In genomic region chr20:34260208-34260942, GRCh38 we compare ENCODE assay signal across 21 cellular contexts. TPM values are rescaled to one million over a fixed set of nuclear protein-coding genes. Genes with fewer than 3 reads are reported as not detected.
DNase-seq lines count a peak whose midpoint lies in the region; TF ChIP-seq lines count a peak whose summit lies in the region.
"Had no signal": no experiment of that assay in that cellular context is flagged by ENCODE, and none has a peak within 500 bp of the region (broad histone marks: within the 10 kb centered on the region; RNA-seq: fewer than 3 reads in every experiment).

No MANE protein-coding gene starts in this region.

- no peaks in the 10 kb centered on the region for H3K9me3 ChIP-seq in SK-N-MC (ENCODE audit: low read depth, low read length)
- H3K9me3 ChIP-seq: BLaER1 treated with 17β-estradiol and CSF1 and Interleukin-3, amounts not matched to agents 10 nM and 100 nM had no signal

- H3K36me3 Mint-ChIP-seq in progenitor cell of endocrine pancreas (ENCODE audit: insufficient read depth), result no peaks in the 10 kb centered on the region
- H3K36me3 Mint-ChIP-seq: CD8-positive, alpha-beta T cell had no signal

- 0 out of 2 replicates have a peak, but pooled peaks cover 4% of the 10 kb centered on the region for H3K36me3 ChIP-seq in SK-N-MC (ENCODE audit: insufficient read depth, low read length)

- H3K4me3 ChIP-seq in SK-N-MC, result no peak overlapping the region
- no peak overlapping the region for H3K4me3 ChIP-seq in epithelial cell of esophagus (ENCODE audit: low read length)
- H3K4me3 ChIP-seq: BLaER1 treated with 17β-estradiol and CSF1 and Interleukin-3, amounts not matched to agents 10 nM and 100 nM had no signal

- DNase-seq in AG09319 (ENCODE audit: extremely low read depth, low read depth) (peak; percentile 16), SK-N-MC (ENCODE audit: low read depth, low spot score) (no peak), epithelial cell of esophagus (ENCODE audit: low read depth) (peak; percentile 28), progenitor cell of endocrine pancreas (ENCODE audit: low spot score, unreplicated experiment) (no peak), HT-29 (ENCODE audit: low spot score) (no peak), head of caudate nucleus (no peak), cerebellar cortex (ENCODE audit: low spot score) (no peak)
- DNase-seq: Calu3; CD8-positive, alpha-beta T cell; EL; GOT3; MV-4-11; NCI-H187; NCI-H2107; NCI-H2227 treated with DMSO at 0.1 percent for 48 hours; NCI-H524; NCI-H82; OCI-M1; SHP77 treated with DMSO at 0.1 percent for 48 hours had no signal

- no peaks in the 10 kb centered on the region for H3K27me3 Mint-ChIP-seq in progenitor cell of endocrine pancreas

- TF ChIP-seq CTCF in AG09319 (IDR thresholded peaks at IDR 0.05; ENCODE audit: low read depth, low read length), result no peak
- no peak for TF ChIP-seq CTCF in epithelial cell of esophagus (IDR thresholded peaks at IDR 0.05; ENCODE audit: insufficient read depth, low read depth, low read length, missing control alignments)
- TF ChIP-seq CTCF in progenitor cell of endocrine pancreas (IDR thresholded peaks at IDR 0.05; ENCODE audit: unreplicated experiment), result no peak

- H3K27ac ChIP-seq in SK-N-MC, result peak overlapping the region; percentile 25; the same call in 1 of the 2 replicates
- H3K27ac ChIP-seq: BLaER1 treated with 17β-estradiol and CSF1 and Interleukin-3, amounts not matched to agents 10 nM and 100 nM; KMS-11 had no signal

- no peak overlapping the region for H3K4me3 Mint-ChIP-seq in progenitor cell of endocrine pancreas (ENCODE audit: low read depth)
- H3K4me3 Mint-ChIP-seq: CD8-positive, alpha-beta T cell had no signal

- H3K9me3 Mint-ChIP-seq in progenitor cell of endocrine pancreas (ENCODE audit: low read depth), result no peaks in the 10 kb centered on the region
- H3K9me3 Mint-ChIP-seq: CD8-positive, alpha-beta T cell had no signal

- intact Hi-C loops in head of caudate nucleus (cut with DNase I), result no loop called here

- peak overlapping the region; percentile 14 for H3K27ac Mint-ChIP-seq in progenitor cell of endocrine pancreas
- H3K27ac Mint-ChIP-seq: CD8-positive, alpha-beta T cell had no signal

- peaks cover 4% of the 10 kb centered on the region for H3K4me1 Mint-ChIP-seq in progenitor cell of endocrine pancreas (ENCODE audit: low read depth)

- H3K9ac ChIP-seq in SK-N-MC (ENCODE audit: insufficient read length), result no peak overlapping the region
- H3K9ac ChIP-seq: BLaER1 treated with 17β-estradiol and CSF1 and Interleukin-3, amounts not matched to agents 10 nM and 100 nM; KMS-11 had no signal

RNA-seq across cellular contexts. Expression of gene ASIP, which starts 19.2 kb away (rescaled TPM):
- not detected in 2 replicates for total RNA-seq in progenitor cell of endocrine pancreas
- total RNA-seq in HT-29 (2014; rRNA removed; shearing (Covaris generic)), result not detected in 2 replicates
- total RNA-seq: Calu3; CD8-positive, alpha-beta T cell had no signal

RNA-seq across cellular contexts. Expression of gene AHCY, which starts 42.8 kb away (rescaled TPM):
- 328 and 329 TPM in 2 replicates for total RNA-seq in progenitor cell of endocrine pancreas
- total RNA-seq in HT-29 (2014; rRNA removed; shearing (Covaris generic)), result 398 and 402 TPM in 2 replicates

Comparison
In these comparisons a context has a peak if more than half of its experiments do, and no peak if none do; other contexts are left out.
1. DNase-seq: peak in AG09319 (single experiment) and epithelial cell of esophagus (single experiment); none in SK-N-MC (single experiment), progenitor cell of endocrine pancreas (single experiment), HT-29 (single experiment), head of caudate nucleus (0 of 42) and cerebellar cortex (single experiment).